11 cellular contexts compared by ENCODE assay signal in the genomic region with DNA sequence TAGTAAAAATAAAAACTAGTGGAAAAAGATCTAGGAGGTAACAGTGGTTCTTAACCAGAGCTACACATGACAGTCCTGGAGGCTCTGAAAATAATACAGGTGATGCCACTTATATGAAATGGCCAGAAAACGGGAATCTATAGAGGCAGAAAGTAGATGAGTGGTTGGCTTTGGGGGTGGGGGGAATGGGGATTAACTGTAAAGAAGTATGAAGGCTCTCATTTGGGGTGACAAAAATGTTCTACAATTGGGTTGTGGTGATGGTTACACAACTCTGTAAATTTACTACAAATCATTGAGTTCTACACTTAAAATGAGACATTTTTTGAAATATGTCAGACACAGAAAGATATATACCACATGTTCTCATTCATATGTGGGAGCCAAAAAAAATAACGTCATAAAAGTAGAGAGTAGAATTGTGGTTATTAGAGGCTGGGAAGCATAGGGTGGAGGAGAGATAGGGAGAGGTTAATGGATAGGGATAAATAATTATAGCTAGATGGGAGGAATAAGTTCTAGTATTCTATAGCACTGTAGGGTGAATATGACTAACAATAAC. TPM values are rescaled to one million over a fixed set of nuclear protein-coding genes. Genes with fewer than 3 reads are reported as not detected.
DNase-seq lines count a peak whose midpoint lies in the region; ATAC-seq and TF ChIP-seq lines count a peak whose summit lies in the region.
"Had no signal": no experiment of that assay in that cellular context is flagged by ENCODE, and none has a peak within 500 bp of the region (broad histone marks: within the 10 kb centered on the region; RNA-seq: fewer than 3 reads in every experiment).

No MANE protein-coding gene starts in this region.

- TF ChIP-seq CTCF in natural killer cell (IDR thresholded peaks at IDR 0.05), result no peak
- no peak for TF ChIP-seq CTCF in osteoblast (IDR thresholded peaks at IDR 0.05; ENCODE audit: extremely low read depth, low read depth, low read length)

- H3K4me1 ChIP-seq in osteoblast (ENCODE audit: insufficient read depth, low read length), result peaks cover 85% of the 10 kb centered on the region
- peaks cover 3% of the 10 kb centered on the region for H3K4me1 ChIP-seq in HAP-1

- H3K27me3 ChIP-seq in osteoblast (ENCODE audit: insufficient read depth, low read length), result no peaks in the 10 kb centered on the region
- H3K27me3 ChIP-seq in HAP-1 (ENCODE audit: low read depth), result no peaks in the 10 kb centered on the region

- H3K36me3 ChIP-seq in osteoblast (ENCODE audit: insufficient read depth, low read length), result no peaks in the 10 kb centered on the region
- no peaks in the 10 kb centered on the region for H3K36me3 ChIP-seq in HAP-1 (replicated peaks)

- H3K9me3 ChIP-seq in osteoblast (ENCODE audit: low read depth, low read length) (no peaks in the 10 kb centered on the region), HAP-1 (no peaks in the 10 kb centered on the region)

- H3K4me2 ChIP-seq in osteoblast (ENCODE audit: insufficient read depth, low read length), result peak overlapping the region; percentile 75

- H4K20me1 ChIP-seq in osteoblast (ENCODE audit: insufficient read depth, low read length), result peaks cover 5% of the 10 kb centered on the region

- H3K4me3 ChIP-seq in osteoblast (ENCODE audit: insufficient read depth, low read length) (no peak overlapping the region), HAP-1 (no peak overlapping the region)

- no peak overlapping the region for H2AFZ ChIP-seq in osteoblast (ENCODE audit: low read length)

- intact Hi-C loops in natural killer cell (cut with micrococcal nuclease), result no loop called here
- intact Hi-C loops in dendritic cell treated with granulocyte-macrophage colony-stimulating factor and Interleukin-4, amounts not matched to agents 40 ng/mL and 50 ng/mL, for 4 days (cut with micrococcal nuclease), result no loop called here

- ATAC-seq in natural killer cell (no peak), HG03460 (IDR thresholded peaks at IDR 0.05; ENCODE audit: unreplicated experiment) (no peak)
- no peak for ATAC-seq in natural killer cell treated with Interleukin-12 subunit alpha and Interleukin-12 subunit beta and Interleukin-15 and Interleukin-18, amount 100 ng/mL, for 72 hours

- H3K4me3 Mint-ChIP-seq in natural killer cell, result no peak overlapping the region
- no peak overlapping the region for H3K4me3 Mint-ChIP-seq in natural killer cell treated with Interleukin-12 subunit alpha and Interleukin-12 subunit beta and Interleukin-15 and Interleukin-18, amount 100 ng/mL, for 72 hours
- H3K4me3 Mint-ChIP-seq in dendritic cell treated with granulocyte-macrophage colony-stimulating factor and Interleukin-4, amounts not matched to agents 40 ng/mL and 50 ng/mL, for 4 days, result no peak overlapping the region

- no peaks in the 10 kb centered on the region for H3K36me3 Mint-ChIP-seq in natural killer cell
- H3K36me3 Mint-ChIP-seq in natural killer cell treated with Interleukin-12 subunit alpha and Interleukin-12 subunit beta and Interleukin-15 and Interleukin-18, amount 100 ng/mL, for 72 hours, result no peaks in the 10 kb centered on the region
- peaks cover 7% of the 10 kb centered on the region for H3K36me3 Mint-ChIP-seq in dendritic cell treated with granulocyte-macrophage colony-stimulating factor and Interleukin-4, amounts not matched to agents 40 ng/mL and 50 ng/mL, for 4 days (ENCODE audit: low read depth)

- no peak for DNase-seq in natural killer cell
- no peak for DNase-seq in natural killer cell treated with Interleukin-12 subunit alpha and Interleukin-12 subunit beta and Interleukin-15 and Interleukin-18, amount 100 ng/mL, for 72 hours (ENCODE audit: low spot score)
- no peak for DNase-seq in osteoblast (ENCODE audit: insufficient read length, low spot score, missing footprints)
- DNase-seq in Ammon's horn (ENCODE audit: low spot score), result no peak
- DNase-seq in HAP-1 (ENCODE audit: low spot score in 2 of 2), result no peak
- DNase-seq in GM19238 (ENCODE audit: insufficient read length, low spot score), result no peak
- DNase-seq: NCI-H1417, SHP77 had no signal

- H3K9me3 Mint-ChIP-seq in natural killer cell, result no peaks in the 10 kb centered on the region
- H3K9me3 Mint-ChIP-seq in natural killer cell treated with Interleukin-12 subunit alpha and Interleukin-12 subunit beta and Interleukin-15 and Interleukin-18, amount 100 ng/mL, for 72 hours, result no peaks in the 10 kb centered on the region
- H3K9me3 Mint-ChIP-seq in dendritic cell treated with granulocyte-macrophage colony-stimulating factor and Interleukin-4, amounts not matched to agents 40 ng/mL and 50 ng/mL, for 4 days, result no peaks in the 10 kb centered on the region

- peak overlapping the region; percentile 46 to 50 for H3K27ac Mint-ChIP-seq in natural killer cell
- H3K27ac Mint-ChIP-seq in natural killer cell treated with Interleukin-12 subunit alpha and Interleukin-12 subunit beta and Interleukin-15 and Interleukin-18, amount 100 ng/mL, for 72 hours, result peak overlapping the region in 1 of 2 donors; percentile 1
- peak overlapping the region; percentile 8 for H3K27ac Mint-ChIP-seq in dendritic cell treated with granulocyte-macrophage colony-stimulating factor and Interleukin-4, amounts not matched to agents 40 ng/mL and 50 ng/mL, for 4 days

- H3K27me3 Mint-ChIP-seq in natural killer cell (ENCODE audit: low read depth in 2 of 2), result no peaks in the 10 kb centered on the region
- no peaks in the 10 kb centered on the region for H3K27me3 Mint-ChIP-seq in natural killer cell treated with Interleukin-12 subunit alpha and Interleukin-12 subunit beta and Interleukin-15 and Interleukin-18, amount 100 ng/mL, for 72 hours
- no peaks in the 10 kb centered on the region for H3K27me3 Mint-ChIP-seq in dendritic cell treated with granulocyte-macrophage colony-stimulating factor and Interleukin-4, amounts not matched to agents 40 ng/mL and 50 ng/mL, for 4 days

- H3K27ac ChIP-seq in osteoblast (ENCODE audit: low read depth, low read length), result peak overlapping the region; percentile 97
- H3K27ac ChIP-seq: HL-60 had no signal

- in situ Hi-C loops in HAP-1 (cut with MboI; ENCODE audit: low sequenced_read_pairs), result no loop called here

- peaks cover 66% of the 10 kb centered on the region for H3K79me2 ChIP-seq in osteoblast (ENCODE audit: insufficient read depth, low read length)

- H3K4me1 Mint-ChIP-seq in natural killer cell, result peaks cover 69 to 80% of the 10 kb centered on the region in 2 donors
- H3K4me1 Mint-ChIP-seq in natural killer cell treated with Interleukin-12 subunit alpha and Interleukin-12 subunit beta and Interleukin-15 and Interleukin-18, amount 100 ng/mL, for 72 hours (ENCODE audit: low read depth in 2 of 2), result peaks cover 56 to 57% of the 10 kb centered on the region in 2 donors
- H3K4me1 Mint-ChIP-seq in dendritic cell treated with granulocyte-macrophage colony-stimulating factor and Interleukin-4, amounts not matched to agents 40 ng/mL and 50 ng/mL, for 4 days (ENCODE audit: low read depth), result peaks cover 79% of the 10 kb centered on the region

RNA-seq across cellular contexts. Expression of a gene that starts 25.7 kb away (rescaled TPM):
- total RNA-seq in natural killer cell (10 to 100 TPM; 67.0 to 85.7 (median 84.7) TPM), osteoblast (34.7 and 40.1 TPM in 2 replicates)
- total RNA-seq in natural killer cell treated with Interleukin-12 subunit alpha and Interleukin-12 subunit beta and Interleukin-15 and Interleukin-18, amount 100 ng/mL, for 72 hours, result 10 to 100 TPM; 67.2 to 83.5 TPM
